8 cellular contexts compared by ENCODE assay signal in the genomic region with DNA sequence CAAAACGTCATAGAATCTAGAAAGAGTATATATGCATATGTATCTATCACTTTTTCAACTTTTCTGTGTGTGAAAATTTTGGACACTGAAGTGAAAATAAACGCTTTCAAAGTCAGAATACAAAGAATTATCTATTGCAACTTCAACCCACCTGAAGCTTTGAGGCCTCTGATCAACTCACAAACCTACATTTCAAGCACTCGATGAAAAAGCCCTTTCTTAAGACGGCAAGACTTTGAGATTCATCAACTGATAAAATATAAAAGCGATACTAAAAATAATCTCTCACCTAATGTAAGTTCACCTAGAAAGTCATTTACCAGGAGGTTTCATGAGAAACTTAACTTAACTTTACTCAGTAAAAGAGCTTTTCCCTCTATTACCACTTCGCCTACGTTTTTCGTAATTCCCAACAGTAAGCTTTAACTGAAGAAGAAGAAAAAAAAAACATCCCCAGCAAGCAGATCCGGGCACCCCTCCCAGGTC. TPM values are rescaled to one million over a fixed set of nuclear protein-coding genes. Genes with fewer than 3 reads are reported as not detected.
DNase-seq lines count a peak whose midpoint lies in the region; ATAC-seq, FAIRE-seq and TF ChIP-seq lines count a peak whose summit lies in the region.

No MANE protein-coding gene starts in this region.

- no peaks in the 10 kb centered on the region for H3K27me3 Mint-ChIP-seq in astrocyte (ENCODE audit: low read depth, unreplicated experiment)

- BruUV-seq in HCT116 (replicated peaks; lab: Mats Ljungman, UMichigan), result no TSS peak
- BruUV-seq in HepG2 (replicated peaks; lab: Mats Ljungman, UMichigan), result no TSS peak

- H4K20me1 ChIP-seq in HCT116 (ENCODE audit: insufficient read depth), result 0 out of 2 replicates have a peak, but pooled peaks cover 16% of the 10 kb centered on the region
- H4K20me1 ChIP-seq in astrocyte (ENCODE audit: insufficient read depth, low read length), result peaks cover 55% of the 10 kb centered on the region
- H4K20me1 ChIP-seq in HepG2 (ENCODE audit: insufficient read depth, low read length), result peaks cover 34% of the 10 kb centered on the region

- H3K36me3 ChIP-seq in ACC112 (ENCODE audit: insufficient read depth, low read length) (peaks cover 24% of the 10 kb centered on the region), HCT116 (ENCODE audit: control insufficient read depth in 1 of 2, insufficient read depth in 2 of 2, low read length in 2 of 2) (peaks cover 22 to 24% of the 10 kb centered on the region in 2 experiments), astrocyte (ENCODE audit: insufficient read depth, low read length) (peaks cover 23% of the 10 kb centered on the region), HepG2 (replicated peaks in 1 of 2; ENCODE audit: control insufficient read depth in 1 of 2, insufficient read depth in 2 of 2, low read length in 2 of 2) (peaks cover 3 to 25% of the 10 kb centered on the region in 2 experiments), thyroid gland (peaks cover 0 to 4% of the 10 kb centered on the region in 2 donors)

- H3K4me2 ChIP-seq in HCT116 (ENCODE audit: low read length) (peak overlapping the region; percentile 96), astrocyte (ENCODE audit: low read length) (peak overlapping the region; percentile 94), HepG2 (ENCODE audit: low read depth, low read length) (peak overlapping the region; percentile 76)

- H3K4me1 ChIP-seq in ACC112 (ENCODE audit: control insufficient read depth, insufficient read depth, low read length, unreplicated experiment), result peaks cover 30% of the 10 kb centered on the region
- H3K4me1 ChIP-seq in HCT116 (ENCODE audit: control insufficient read depth in 1 of 2, insufficient read depth in 2 of 2, low read length in 2 of 2), result peaks cover 18 to 38% of the 10 kb centered on the region in 2 experiments
- peaks cover 4% of the 10 kb centered on the region for H3K4me1 ChIP-seq in astrocyte (ENCODE audit: insufficient read depth, low read length)
- H3K4me1 ChIP-seq in HepG2 (ENCODE audit: insufficient read depth, low read length), result peaks cover 52% of the 10 kb centered on the region
- H3K4me1 ChIP-seq in thyroid gland, result peaks cover 26 to 29% of the 10 kb centered on the region in 2 donors

- ATAC-seq in HCT116 (no peak), HepG2 (no peak), GM18498 (IDR thresholded peaks at IDR 0.05; ENCODE audit: unreplicated experiment) (no peak)

- no peak for TF ChIP-seq POLR2A in HCT116 (IDR thresholded peaks at IDR 0.05; ENCODE audit: borderline replicate concordance, extremely low read depth, insufficient read depth, insufficient read length)
- TF ChIP-seq POLR2A in HepG2 (IDR thresholded peaks at IDR 0.05; ENCODE audit: insufficient read depth in 1 of 2, low read depth in 2 of 2, low read length in 2 of 2), result no peak
- no peak for TF ChIP-seq POLR2A in thyroid gland (IDR thresholded peaks at IDR 0.05)

- CTCF ChIA-PET in HCT116 (lab: Charles Lee) (interaction anchor here (1.2 kb wide), 1 partner anchor 59 kb away, joined by 3 read pairs; no protein-coding TSS in a partner anchor), HepG2 (lab: Yijun Ruan, JAX; ENCODE audit: low intra/inter-chr PET ratio, low total read pairs) (no interaction called here)

- H3K79me2 ChIP-seq in ACC112 (ENCODE audit: control insufficient read depth, insufficient read depth, low read length, unreplicated experiment), result peaks cover 66% of the 10 kb centered on the region
- peaks cover 61% of the 10 kb centered on the region for H3K79me2 ChIP-seq in HCT116 (ENCODE audit: insufficient read depth, low read length)
- peaks cover 71% of the 10 kb centered on the region for H3K79me2 ChIP-seq in astrocyte (ENCODE audit: insufficient read depth, low read length)
- peaks cover 66% of the 10 kb centered on the region for H3K79me2 ChIP-seq in HepG2 (ENCODE audit: insufficient read depth, low read length)

- DNase-seq in HCT116 (ENCODE audit: low read depth, low spot score) (no peak), astrocyte (ENCODE audit: low read depth) (peak; percentile 40), HepG2 (ENCODE audit: low spot score) (no peak), thyroid gland (no peak), globus pallidus (ENCODE audit: low spot score) (no peak), NCI-H2196 (lab: John Stamatoyannopoulos, UW; ENCODE audit: unreplicated experiment) (no peak)

- H3K27me3 ChIP-seq in ACC112 (ENCODE audit: insufficient read depth, low read length), result no peaks in the 10 kb centered on the region
- no peaks in the 10 kb centered on the region for H3K27me3 ChIP-seq in HCT116 (ENCODE audit: insufficient read depth, low read length)
- no peaks in the 10 kb centered on the region for H3K27me3 ChIP-seq in astrocyte (ENCODE audit: insufficient read depth, low read length)
- H3K27me3 ChIP-seq in HepG2 (ENCODE audit: control insufficient read depth in 1 of 2, insufficient read depth in 2 of 2, low read length in 2 of 2), result no peaks in the 10 kb centered on the region; a peak in 1 of 5 replicates
- H3K27me3 ChIP-seq in thyroid gland, result no peaks in the 10 kb centered on the region

- POLR2A ChIA-PET in HCT116 (lab: Charles Lee) (no interaction called here), HepG2 (lab: Yijun Ruan, JAX) (interaction anchor here (1.1 to 2.4 kb wide), 2 partner anchors 15 to 60 kb away, joined by 3 to 24 read pairs; no protein-coding TSS in a partner anchor)

- H3K9ac ChIP-seq in HCT116 (ENCODE audit: low read length) (peak overlapping the region; percentile 94), astrocyte (ENCODE audit: low read length) (peak overlapping the region; percentile 99), HepG2 (ENCODE audit: insufficient read depth, low read depth, low read length) (peak overlapping the region; percentile 99)

- H3K9me3 ChIP-seq in HCT116 (ENCODE audit: control insufficient read depth in 1 of 2, insufficient read depth in 1 of 2, low read depth in 1 of 2, low read length in 2 of 2) (no peaks in the 10 kb centered on the region), astrocyte (ENCODE audit: insufficient read depth, low read depth, low read length) (no peaks in the 10 kb centered on the region), HepG2 (ENCODE audit: low read length) (no peaks in the 10 kb centered on the region), thyroid gland (no peaks in the 10 kb centered on the region)

- peaks cover 13% of the 10 kb centered on the region for H3K36me3 Mint-ChIP-seq in astrocyte (ENCODE audit: low read depth, unreplicated experiment)

- H3K4me3 ChIP-seq in ACC112 (ENCODE audit: low read depth, low read length), result peak overlapping the region; percentile 92
- peak overlapping the region; percentile 70 to 93 for H3K4me3 ChIP-seq in HCT116 (replicated peaks in 1 of 2; ENCODE audit: low read depth in 1 of 2, low read length in 2 of 2)
- H3K4me3 ChIP-seq in astrocyte (ENCODE audit: insufficient read depth, low read depth, low read length), result peak overlapping the region; percentile 95
- H3K4me3 ChIP-seq in HepG2 (replicated peaks in 1 of 3; ENCODE audit: insufficient read depth in 1 of 3, low read depth in 2 of 3, low read length in 3 of 3), result peak overlapping the region; percentile 85 to 90 (median 87)
- peak overlapping the region; percentile 76 to 99 (median 89) for H3K4me3 ChIP-seq in thyroid gland (replicated peaks in 1 of 3)

- no peak overlapping the region for H2AFZ ChIP-seq in ACC112 (ENCODE audit: low read length, unreplicated experiment)
- H2AFZ ChIP-seq in HCT116 (ENCODE audit: low read depth, low read length, poor library complexity, severe bottlenecking), result no peak overlapping the region
- no peak overlapping the region for H2AFZ ChIP-seq in astrocyte (ENCODE audit: low read depth, low read length)
- no peak overlapping the region for H2AFZ ChIP-seq in HepG2 (ENCODE audit: low read length)

- intact Hi-C loops in HCT116 (cut with micrococcal nuclease) (loop anchor here (5.0 kb wide), 1 partner anchor 154 kb away; no protein-coding TSS in a partner anchor), HepG2 (cut with micrococcal nuclease; ENCODE audit: unreplicated experiment) (loop anchor here (1.0 to 5.0 kb wide), 2 partner anchors 60 to 139 kb away; a partner anchor contains a TSS), thyroid gland (cut with DNase I) (no loop called here)

- peaks cover 2% of the 10 kb centered on the region for H3K9me3 Mint-ChIP-seq in astrocyte (ENCODE audit: unreplicated experiment)

- FAIRE-seq in astrocyte (lab: Jason Lieb, UNC) (no peak), HepG2 (lab: Jason Lieb, UNC) (no peak)

- RAD21 ChIA-PET in HCT116 (lab: Charles Lee; ENCODE audit: low non-redundant PET in 1 of 2, low total read pairs in 2 of 2, uncharacterized antibody in 2 of 2, unreplicated experiment in 2 of 2), result no interaction called here

- no peaks in the 10 kb centered on the region for H3K9me2 ChIP-seq in HCT116 (ENCODE audit: insufficient read depth)

- TF ChIP-seq RAD21 in HCT116 (IDR thresholded peaks at IDR 0.05; ENCODE audit: low read depth) (no peak), HepG2 (CRISPR knock-in tag; IDR thresholded peaks at IDR 0.05) (no peak)

- no peak for TF ChIP-seq CTCF in HCT116 (IDR thresholded peaks at IDR 0.05 in 2 of 3, conservative IDR thresholded peaks at IDR 0.05 in 1 of 3; ENCODE audit: borderline replicate concordance in 1 of 3, insufficient read depth in 1 of 3, low read depth in 2 of 3, low read length in 2 of 3)
- no peak for TF ChIP-seq CTCF in astrocyte (IDR thresholded peaks at IDR 0.05; ENCODE audit: insufficient read depth, low read depth, low read length)
- no peak for TF ChIP-seq CTCF in HepG2 (CRISPR knock-in tag; IDR thresholded peaks at IDR 0.05)
- TF ChIP-seq CTCF in thyroid gland (IDR thresholded peaks at IDR 0.05), result no peak

- in situ Hi-C loops in HepG2 (cut with HindIII; ENCODE audit: extremely low pct_ligation_motif_present, low pct_unique_long_range_greater_than_20kb), result no loop called here

- H3K27ac ChIP-seq in ACC112 (ENCODE audit: low read depth, low read length) (peak overlapping the region; percentile 96), HCT116 (ENCODE audit: low read depth, low read length) (peak overlapping the region; percentile 100), astrocyte (ENCODE audit: low read depth, low read length) (peak overlapping the region; percentile 97), HepG2 (ENCODE audit: extremely low read length, insufficient read depth, low read length) (peak overlapping the region; percentile 99), thyroid gland (peak overlapping the region; percentile 99 to 100 (median 99))

- no peak for TF ChIP-seq EP300 in HepG2 (IDR thresholded peaks at IDR 0.05; ENCODE audit: low read depth in 2 of 2, low read length in 2 of 2)
- TF ChIP-seq EP300 in HepG2 (CRISPR knock-in tag; IDR thresholded peaks at IDR 0.05; ENCODE audit: borderline replicate concordance), result no peak

- under 1% methylated on average over 9 of the region's 9 CpGs for WGBS in HepG2 (ENCODE audit: low lambda C conversion rate)
- 1% methylated on average over 9 of the region's 9 CpGs for WGBS in thyroid gland, 2 donors

- H3K27ac Mint-ChIP-seq in astrocyte (ENCODE audit: unreplicated experiment), result peak overlapping the region; percentile 100

- H3K4me3 Mint-ChIP-seq in astrocyte (ENCODE audit: unreplicated experiment), result peak overlapping the region; percentile 99

- H3K4me1 Mint-ChIP-seq in astrocyte (ENCODE audit: low read depth, unreplicated experiment), result peaks cover 19% of the 10 kb centered on the region

RNA-seq across cellular contexts. Expression of a gene that starts 1.2 kb away (rescaled TPM):
- total RNA-seq in HCT116 (2021; ENCODE audit: unreplicated experiment) (69.2 TPM), astrocyte (114 and 124 TPM in 2 replicates), HepG2 (2016; rRNA removed; fragmentation: Illumina TruSeq; extraction: Trizol) (84.5 and 102 TPM in 2 replicates), thyroid gland (100 to 1,000 TPM; 105 to 138 (median 125) TPM)
- polyA plus RNA-seq in HCT116 (2012), result 31.2 and 32.0 TPM in 2 replicates
- total RNA-seq in HepG2 (2016; cell fraction: cytosol; rRNA removed; fragmentation: Illumina TruSeq; extraction: Trizol; ENCODE audit: low read depth), result 20.7 and 21.6 TPM in 2 replicates
- total RNA-seq in HepG2 (2016; cell fraction: insoluble cytoplasmic fraction; rRNA removed; fragmentation: Illumina TruSeq; extraction: Trizol), result 86.0 and 93.9 TPM in 2 replicates
- total RNA-seq in HepG2 (2016; cell fraction: membrane; rRNA removed; fragmentation: Illumina TruSeq; extraction: Trizol), result 76.0 and 82.4 TPM in 2 replicates
- total RNA-seq in HepG2 (2016; cell fraction: nucleus; rRNA removed; fragmentation: Illumina TruSeq; extraction: Trizol), result 42.1 and 43.2 TPM in 2 replicates
- 52.5 and 59.5 TPM in 2 replicates for polyA plus RNA-seq in HepG2 (2011; rRNA removed)
- 36.8 and 52.8 TPM in 2 replicates for polyA plus RNA-seq in HepG2 (2011; cell fraction: cytosol; rRNA removed)
- polyA plus RNA-seq in HepG2 (2011; cell fraction: nucleus; rRNA removed), result 22.0 TPM in 2 replicates
- 57.7 and 69.6 TPM in 2 replicates for polyA plus RNA-seq in HepG2 (2012)
- polyA plus RNA-seq in HepG2 (2016; cell fraction: cytosol; fragmentation: Illumina TruSeq; extraction: Trizol; ENCODE audit: low read depth), result 12.8 and 16.5 TPM in 2 replicates
- 135 and 138 TPM in 2 replicates for polyA plus RNA-seq in HepG2 (2016; cell fraction: insoluble cytoplasmic fraction; fragmentation: Illumina TruSeq; extraction: Trizol; ENCODE audit: low read depth)
- 56.5 and 60.8 TPM in 2 replicates for polyA plus RNA-seq in HepG2 (2016; cell fraction: membrane; fragmentation: Illumina TruSeq; extraction: Trizol; ENCODE audit: low read depth)
- polyA plus RNA-seq in HepG2 (2016; cell fraction: nucleus; fragmentation: Illumina TruSeq; extraction: Trizol; ENCODE audit: insufficient read depth, low read depth), result 72.8 and 76.3 TPM in 2 replicates
- polyA minus RNA-seq in HepG2 (2011; rRNA and poly(A)+ RNA removed; ENCODE audit: low replicate concordance), result 91.4 and 138 TPM in 2 replicates
- polyA minus RNA-seq in HepG2 (2011; cell fraction: cytosol; rRNA and poly(A)+ RNA removed), result 69.1 and 70.2 TPM in 2 replicates
- polyA minus RNA-seq in HepG2 (2011; cell fraction: nucleus; rRNA and poly(A)+ RNA removed), result 52.3 and 58.3 TPM in 2 replicates
